In genomic region chr6:31901953-31902643, GRCh38 we compare ENCODE assay signal across 8 cellular contexts. TPM values are rescaled to one million over a fixed set of nuclear protein-coding genes. Genes with fewer than 3 reads are reported as not detected.
DNase-seq lines count a peak whose midpoint lies in the region; ATAC-seq, FAIRE-seq and TF ChIP-seq lines count a peak whose summit lies in the region.

A gene with protein sequence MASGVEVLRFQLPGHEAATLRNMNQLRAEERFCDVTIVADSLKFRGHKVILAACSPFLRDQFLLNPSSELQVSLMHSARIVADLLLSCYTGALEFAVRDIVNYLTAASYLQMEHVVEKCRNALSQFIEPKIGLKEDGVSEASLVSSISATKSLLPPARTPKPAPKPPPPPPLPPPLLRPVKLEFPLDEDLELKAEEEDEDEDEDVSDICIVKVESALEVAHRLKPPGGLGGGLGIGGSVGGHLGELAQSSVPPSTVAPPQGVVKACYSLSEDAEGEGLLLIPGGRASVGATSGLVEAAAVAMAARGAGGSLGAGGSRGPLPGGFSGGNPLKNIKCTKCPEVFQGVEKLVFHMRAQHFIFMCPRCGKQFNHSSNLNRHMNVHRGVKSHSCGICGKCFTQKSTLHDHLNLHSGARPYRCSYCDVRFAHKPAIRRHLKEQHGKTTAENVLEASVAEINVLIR (minus strand): TSS chr6:31902086. CDS start chr6:31901305, 781 bp downstream.

- no peaks in the 10 kb centered on the region for H3K27me3 Mint-ChIP-seq in Calu3 (ENCODE audit: unreplicated experiment)
- peaks cover 6% of the 10 kb centered on the region for H3K27me3 Mint-ChIP-seq in activated naive CD8-positive, alpha-beta T cell treated with anti-CD3 and anti-CD28 coated beads for 36 hours
- peaks cover 15% of the 10 kb centered on the region for H3K27me3 Mint-ChIP-seq in glutamatergic neuron (ENCODE audit: unreplicated experiment)

- WGBS in suprapubic skin = under 1% methylated on average over 37 of the region's 77 CpGs

- no peaks in the 10 kb centered on the region for H3K36me3 ChIP-seq in suprapubic skin

- peak within 1 kb of the TSS; percentile 85 for H3K27ac ChIP-seq in suprapubic skin

- peak; percentile 99 for DNase-seq in Calu3
- DNase-seq in H54 (ENCODE audit: insufficient read length, low spot score) = peak; percentile 86
- peak; percentile 94 for DNase-seq in NCI-H1105 treated with DMSO at 0.1 percent for 48 hours (lab: John Stamatoyannopoulos, UW)
- peak; percentile 74 for DNase-seq in SKM-1 treated with dmso at 0.1 percent for 144 hours (lab: John Stamatoyannopoulos, UW; ENCODE audit: unreplicated experiment)
- DNase-seq in activated naive CD8-positive, alpha-beta T cell treated with anti-CD3 and anti-CD28 coated beads for 36 hours = peak; percentile 91
- peak; percentile 91 for DNase-seq in glutamatergic neuron
- DNase-seq in omental fat pad (ENCODE audit: low spot score) = peak; percentile 66
- DNase-seq in suprapubic skin (ENCODE audit: low spot score in 2 of 2) = peak; percentile 89 to 92

- H3K27me3 ChIP-seq in suprapubic skin = no peaks in the 10 kb centered on the region

- intact Hi-C loops in Calu3 (cut with micrococcal nuclease; ENCODE audit: unreplicated experiment) = loop anchor here (1.0 kb wide), 1 partner anchor 50 kb away; no protein-coding TSS in a partner anchor

- no peak for TF ChIP-seq EP300 in suprapubic skin (IDR thresholded peaks at IDR 0.05)

- CTCF ChIA-PET in Calu3 (lab: Charles Lee) = interaction anchor here (0.7 to 2.2 kb wide), 8 partner anchors 12 to 1090 kb away, joined by 3 to 13 read pairs (median 4); partner anchors contain the start of genes C2, CFB and DXO

- peak within 1 kb of the TSS; percentile 69 for H3K4me3 ChIP-seq in suprapubic skin

- H3K27ac Mint-ChIP-seq in Calu3 (ENCODE audit: unreplicated experiment) = peak within 1 kb of the TSS; percentile 65
- H3K27ac Mint-ChIP-seq in activated naive CD8-positive, alpha-beta T cell treated with anti-CD3 and anti-CD28 coated beads for 36 hours = peak within 1 kb of the TSS; percentile 84
- peak within 1 kb of the TSS; percentile 69 for H3K27ac Mint-ChIP-seq in glutamatergic neuron (ENCODE audit: unreplicated experiment)

- peaks cover 67% of the 10 kb centered on the region for H3K36me3 Mint-ChIP-seq in Calu3 (ENCODE audit: insufficient read depth, unreplicated experiment)
- peaks cover 4% of the 10 kb centered on the region for H3K36me3 Mint-ChIP-seq in activated naive CD8-positive, alpha-beta T cell treated with anti-CD3 and anti-CD28 coated beads for 36 hours
- no peaks in the 10 kb centered on the region for H3K36me3 Mint-ChIP-seq in glutamatergic neuron (ENCODE audit: unreplicated experiment)

- no peaks in the 10 kb centered on the region for H3K9me3 ChIP-seq in suprapubic skin

- TF ChIP-seq CTCF in Calu3 (IDR thresholded peaks at IDR 0.05; ENCODE audit: unreplicated experiment) (no peak), glutamatergic neuron (IDR thresholded peaks at IDR 0.05; ENCODE audit: partially characterized antibody, unreplicated experiment) (no peak), omental fat pad (IDR thresholded peaks at IDR 0.05) (no peak), suprapubic skin (IDR thresholded peaks at IDR 0.05) (no peak)

- H3K4me3 Mint-ChIP-seq in Calu3 (ENCODE audit: low read depth, unreplicated experiment) (peak within 1 kb of the TSS; percentile 64), glutamatergic neuron (ENCODE audit: unreplicated experiment) (peak within 1 kb of the TSS; percentile 96)
- peak within 1 kb of the TSS; percentile 84 for H3K4me3 Mint-ChIP-seq in activated naive CD8-positive, alpha-beta T cell treated with anti-CD3 and anti-CD28 coated beads for 36 hours

- FAIRE-seq in H54 (lab: Jason Lieb, UNC) = peak; percentile 30

- H3K4me1 ChIP-seq in suprapubic skin = peaks cover 39% of the 10 kb centered on the region

- H3K9me3 Mint-ChIP-seq in Calu3 (ENCODE audit: low read depth, unreplicated experiment) (no peaks in the 10 kb centered on the region), glutamatergic neuron (ENCODE audit: unreplicated experiment) (peaks cover 13% of the 10 kb centered on the region)
- no peaks in the 10 kb centered on the region for H3K9me3 Mint-ChIP-seq in activated naive CD8-positive, alpha-beta T cell treated with anti-CD3 and anti-CD28 coated beads for 36 hours

- no TSS peak for BruUV-seq in Calu3 (replicated peaks; lab: Mats Ljungman, UMichigan)

- ATAC-seq in omental fat pad (ENCODE audit: low FRiP score) = peak; percentile 66

- peak; percentile 34; the same call in 1 of the 2 replicates for TF ChIP-seq POLR2A in H54 (IDR thresholded peaks at IDR 0.05; ENCODE audit: low read depth, low read length)
- no peak for TF ChIP-seq POLR2A in suprapubic skin (IDR thresholded peaks at IDR 0.05)

- H3K4me1 Mint-ChIP-seq in Calu3 (ENCODE audit: low read depth, unreplicated experiment) = peaks cover 41% of the 10 kb centered on the region
- peaks cover 23% of the 10 kb centered on the region for H3K4me1 Mint-ChIP-seq in activated naive CD8-positive, alpha-beta T cell treated with anti-CD3 and anti-CD28 coated beads for 36 hours
- H3K4me1 Mint-ChIP-seq in glutamatergic neuron (ENCODE audit: low read depth, unreplicated experiment) = peaks cover 3% of the 10 kb centered on the region

RNA-seq across cellular contexts. Expression of the gene that starts here (rescaled TPM):
- total RNA-seq in Calu3 (2022) = 22.6 and 28.1 TPM in 2 replicates
- 1 to 10 TPM; 3.1 to 3.2 TPM for total RNA-seq in activated naive CD8-positive, alpha-beta T cell treated with anti-CD3 and anti-CD28 coated beads for 36 hours
- 16.2 TPM for total RNA-seq in glutamatergic neuron (ENCODE audit: unreplicated experiment)
- 1 to 10 TPM in 3 of 4 donors, under 1 TPM in 1; 0.48 to 1.9 (median 1.4) TPM for total RNA-seq in omental fat pad
- 1 to 10 TPM in 3 of 4 donors, under 1 TPM in 1; 0.49 to 2.6 (median 1.5) TPM for total RNA-seq in suprapubic skin

Comparison
In these comparisons a context has a peak if more than half of its experiments do, and no peak if none do; other contexts are left out.
1. Peak in every context shown above with its lines: DNase-seq, ATAC-seq, H3K4me3 ChIP-seq and H3K27ac ChIP-seq.